1 cellular context compared by ENCODE assay signal in genomic region chr15:48190932-48191573, GRCh38.
A peak's percentile ranks its signal among the peaks of the same experiment; 100 is the strongest.
TF ChIP-seq lines count a peak whose summit lies in the region.

No MANE protein-coding gene starts in this region.

TF ChIP-seq in HepG2, 621 proteins besides CTCF, POLR2A, EP300 and RAD21 (continues in another document):
- peak; percentile 69 for TF ChIP-seq ZBTB33 (CRISPR knock-in tag; IDR thresholded peaks at IDR 0.05)
- TF ChIP-seq, protein P1, sequence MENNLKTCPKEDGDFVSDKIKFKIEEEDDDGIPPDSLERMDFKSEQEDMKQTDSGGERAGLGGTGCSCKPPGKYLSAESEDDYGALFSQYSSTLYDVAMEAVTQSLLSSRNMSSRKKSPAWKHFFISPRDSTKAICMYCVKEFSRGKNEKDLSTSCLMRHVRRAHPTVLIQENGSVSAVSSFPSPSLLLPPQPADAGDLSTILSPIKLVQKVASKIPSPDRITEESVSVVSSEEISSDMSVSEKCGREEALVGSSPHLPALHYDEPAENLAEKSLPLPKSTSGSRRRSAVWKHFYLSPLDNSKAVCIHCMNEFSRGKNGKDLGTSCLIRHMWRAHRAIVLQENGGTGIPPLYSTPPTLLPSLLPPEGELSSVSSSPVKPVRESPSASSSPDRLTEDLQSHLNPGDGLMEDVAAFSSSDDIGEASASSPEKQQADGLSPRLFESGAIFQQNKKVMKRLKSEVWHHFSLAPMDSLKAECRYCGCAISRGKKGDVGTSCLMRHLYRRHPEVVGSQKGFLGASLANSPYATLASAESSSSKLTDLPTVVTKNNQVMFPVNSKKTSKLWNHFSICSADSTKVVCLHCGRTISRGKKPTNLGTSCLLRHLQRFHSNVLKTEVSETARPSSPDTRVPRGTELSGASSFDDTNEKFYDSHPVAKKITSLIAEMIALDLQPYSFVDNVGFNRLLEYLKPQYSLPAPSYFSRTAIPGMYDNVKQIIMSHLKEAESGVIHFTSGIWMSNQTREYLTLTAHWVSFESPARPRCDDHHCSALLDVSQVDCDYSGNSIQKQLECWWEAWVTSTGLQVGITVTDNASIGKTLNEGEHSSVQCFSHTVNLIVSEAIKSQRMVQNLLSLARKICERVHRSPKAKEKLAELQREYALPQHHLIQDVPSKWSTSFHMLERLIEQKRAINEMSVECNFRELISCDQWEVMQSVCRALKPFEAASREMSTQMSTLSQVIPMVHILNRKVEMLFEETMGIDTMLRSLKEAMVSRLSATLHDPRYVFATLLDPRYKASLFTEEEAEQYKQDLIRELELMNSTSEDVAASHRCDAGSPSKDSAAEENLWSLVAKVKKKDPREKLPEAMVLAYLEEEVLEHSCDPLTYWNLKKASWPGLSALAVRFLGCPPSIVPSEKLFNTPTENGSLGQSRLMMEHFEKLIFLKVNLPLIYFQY (CRISPR knock-in tag; IDR thresholded peaks at IDR 0.05; ENCODE audit: borderline replicate concordance) = peak; percentile 35; the same call in 1 of the 2 replicates
- TF ChIP-seq ZNF232 (CRISPR knock-in tag; IDR thresholded peaks at IDR 0.05; ENCODE audit: borderline replicate concordance) = peak; percentile 59; the same call in 1 of the 2 replicates
- TF ChIP-seq SAP130 (CRISPR knock-in tag; IDR thresholded peaks at IDR 0.05; ENCODE audit: low read depth) = 0 out of 2 replicates have a peak, but pooled peaks have one; percentile 38
- TF ChIP-seq ZBTB26 (CRISPR knock-in tag; IDR thresholded peaks at IDR 0.05; ENCODE audit: borderline replicate concordance) = peak; percentile 55; the same call in 1 of the 2 replicates
- 0 out of 2 replicates have a peak, but pooled peaks have one; percentile 46 for TF ChIP-seq ELF3 (CRISPR knock-in tag; IDR thresholded peaks at IDR 0.05)
- 0 out of 2 replicates have a peak, but pooled peaks have one; percentile 13 for TF ChIP-seq ELF1 (CRISPR knock-in tag; IDR thresholded peaks at IDR 0.05)
- TF ChIP-seq ZBTB44 (CRISPR knock-in tag; IDR thresholded peaks at IDR 0.05) = peak; percentile 83; the same call in 1 of the 2 replicates
- 0 out of 2 replicates have a peak, but pooled peaks have one; percentile 17 for TF ChIP-seq FOXO1 (CRISPR knock-in tag; IDR thresholded peaks at IDR 0.05)
- no peak for TF ChIP-seq ZNF280B (CRISPR knock-in tag; IDR thresholded peaks at IDR 0.05; ENCODE audit: borderline replicate concordance)
- 0 out of 2 replicates have a peak, but pooled peaks have one; percentile 29 for TF ChIP-seq KAT8 (CRISPR knock-in tag; IDR thresholded peaks at IDR 0.05)
- no peak for TF ChIP-seq ZBTB10 (CRISPR knock-in tag; IDR thresholded peaks at IDR 0.05; ENCODE audit: borderline replicate concordance)
- peak; percentile 86; the same call in 1 of the 2 replicates for TF ChIP-seq KLF6 (CRISPR knock-in tag; IDR thresholded peaks at IDR 0.05)
- peak; percentile 48; the same call in 1 of the 2 replicates for TF ChIP-seq NFAT5 (CRISPR knock-in tag; IDR thresholded peaks at IDR 0.05)
- 0 out of 2 replicates have a peak, but pooled peaks have one; percentile 47 for TF ChIP-seq MEIS2 (CRISPR knock-in tag; IDR thresholded peaks at IDR 0.05)
- peak; percentile 45; the same call in 1 of the 2 replicates for TF ChIP-seq SP140L (CRISPR knock-in tag; IDR thresholded peaks at IDR 0.05; ENCODE audit: borderline replicate concordance)
- peak; percentile 51; the same call in 1 of the 2 replicates for TF ChIP-seq HDAC2 (CRISPR knock-in tag; IDR thresholded peaks at IDR 0.05)
- TF ChIP-seq HMG20B (CRISPR knock-in tag; conservative IDR thresholded peaks at IDR 0.05) = 0 out of 2 replicates have a peak, but pooled peaks have one; percentile 30
- 0 out of 2 replicates have a peak, but pooled peaks have one; percentile 34 for TF ChIP-seq MIXL1 (CRISPR knock-in tag; IDR thresholded peaks at IDR 0.05)
- 0 out of 2 replicates have a peak, but pooled peaks have one; percentile 62 for TF ChIP-seq ZNF670 (CRISPR knock-in tag; IDR thresholded peaks at IDR 0.05; ENCODE audit: borderline replicate concordance)
- 0 out of 2 replicates have a peak, but pooled peaks have one; percentile 68 for TF ChIP-seq HBP1 (CRISPR knock-in tag; IDR thresholded peaks at IDR 0.05; ENCODE audit: low read depth)
- TF ChIP-seq FOXK1 (CRISPR knock-in tag; IDR thresholded peaks at IDR 0.05; ENCODE audit: borderline replicate concordance, low read depth) = peak; percentile 36; the same call in 1 of the 2 replicates
- peak; percentile 96 for TF ChIP-seq ZSCAN9 (CRISPR knock-in tag; IDR thresholded peaks at IDR 0.05; ENCODE audit: borderline replicate concordance)
- TF ChIP-seq WIZ (CRISPR knock-in tag; IDR thresholded peaks at IDR 0.05) = peak; percentile 95; the same call in 1 of the 2 replicates
- no peak for TF ChIP-seq FOXM1 (CRISPR knock-in tag; IDR thresholded peaks at IDR 0.05)
- no peak for TF ChIP-seq NCOA1 (CRISPR knock-in tag; IDR thresholded peaks at IDR 0.05)
